ENCODE assay signal across 13 cellular contexts in the genomic region with DNA sequence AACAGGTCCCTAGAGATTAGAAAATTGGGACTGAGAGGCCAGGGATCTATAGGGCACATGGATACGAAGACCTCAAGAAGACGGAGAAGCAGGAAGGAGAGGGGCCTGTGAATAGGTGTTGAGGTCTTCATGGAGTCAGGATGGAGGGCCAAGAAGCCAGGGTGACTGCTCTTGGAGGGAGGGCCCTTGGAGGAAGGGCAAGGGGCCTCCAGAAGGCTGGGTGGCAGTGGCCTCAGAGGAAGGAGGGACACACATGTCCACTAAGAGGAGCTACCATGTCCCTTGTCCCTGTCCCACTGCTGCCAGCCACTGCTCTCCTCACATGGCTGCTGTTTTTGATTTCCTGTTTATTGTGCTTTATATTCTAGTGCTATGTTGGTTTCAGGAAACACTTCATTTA.
DNase-seq lines count a peak whose midpoint lies in the region; TF ChIP-seq lines count a peak whose summit lies in the region.
"Had no signal": no experiment of that assay in that cellular context is flagged by ENCODE, and none has a peak within 500 bp of the region (broad histone marks: within the 10 kb centered on the region; RNA-seq: fewer than 3 reads in every experiment).

No MANE protein-coding gene starts in this region.

- TF ChIP-seq POLR2A in erythroblast (IDR thresholded peaks at IDR 0.05; ENCODE audit: low read length) = no peak

- peak overlapping the region; percentile 54 for H3K18ac ChIP-seq in neuronal stem cell (ENCODE audit: low read length)

- H3K4me1 ChIP-seq in endodermal cell (ENCODE audit: control insufficient read depth, insufficient read depth, low read length) (peaks cover 11% of the 10 kb centered on the region), neuronal stem cell (ENCODE audit: control insufficient read depth in 2 of 2, insufficient read depth in 1 of 2, low read depth in 1 of 2, low read length in 2 of 2) (peaks cover 0 to 8% of the 10 kb centered on the region in 2 donors)
- H3K4me1 ChIP-seq: Caco-2 had no signal

- no peak overlapping the region for H3K23ac ChIP-seq in neuronal stem cell (ENCODE audit: low read depth, low read length, poor library complexity)

- H2BK5ac ChIP-seq in neuronal stem cell (ENCODE audit: low read length) = no peak overlapping the region

- H2BK15ac ChIP-seq in neuronal stem cell (ENCODE audit: low read length) = no peak overlapping the region

- H3K4me3 ChIP-seq in endodermal cell (ENCODE audit: low read length) (no peak overlapping the region), neuronal stem cell (ENCODE audit: low read length in 2 of 2) (no peak overlapping the region)
- H3K4me3 ChIP-seq: GM23248 had no signal

- H3K4ac ChIP-seq in neuronal stem cell (ENCODE audit: low read length) = no peak overlapping the region

- H2AFZ ChIP-seq in neuronal stem cell (ENCODE audit: low read length) = no peak overlapping the region
- H2AFZ ChIP-seq: GM23248 had no signal

- H2BK120ac ChIP-seq in neuronal stem cell (ENCODE audit: low read depth, low read length) = no peak overlapping the region

- H3K36me3 ChIP-seq in endodermal cell (ENCODE audit: control insufficient read depth, insufficient read depth, low read length) = no peaks in the 10 kb centered on the region
- no peaks in the 10 kb centered on the region for H3K36me3 ChIP-seq in neuronal stem cell (replicated peaks in 1 of 2; ENCODE audit: control insufficient read depth in 2 of 2, insufficient read depth in 2 of 2, low read length in 2 of 2)

- 94 to 100% methylated on average over 2 of the region's 2 CpGs for WGBS in endodermal cell (ENCODE audit: insufficient coverage in 1 of 2, insufficient read length in 1 of 2), 2 experiments
- no CpG with 5 or more reads among the region's 2 CpGs for WGBS in neuronal stem cell (ENCODE audit: extremely low coverage in 2 of 2, insufficient read length in 2 of 2, insufficient replicate concordance in 1 of 2), 2 donors

- TF ChIP-seq CTCF in endodermal cell (conservative IDR thresholded peaks at IDR 0.05) (no peak), mesothelial cell of epicardium (IDR thresholded peaks at IDR 0.05; ENCODE audit: unreplicated experiment) (no peak), GM20000 (IDR thresholded peaks at IDR 0.05; ENCODE audit: extremely low read depth, missing control alignments) (no peak)

- no peak overlapping the region for H2AK5ac ChIP-seq in neuronal stem cell (ENCODE audit: low read depth, low read length)

- H3K14ac ChIP-seq in neuronal stem cell (ENCODE audit: low read length) = no peak overlapping the region

- H2BK12ac ChIP-seq in neuronal stem cell (ENCODE audit: low read length) = no peak overlapping the region

- H3K79me1 ChIP-seq in neuronal stem cell (ENCODE audit: low read depth, low read length) = no peaks in the 10 kb centered on the region

- DNase-seq in endodermal cell (peak; percentile 21), mesothelial cell of epicardium (ENCODE audit: low spot score in 2 of 2, unreplicated experiment in 2 of 2) (no peak), neuronal stem cell (ENCODE audit: low spot score) (no peak), GM20000 (ENCODE audit: low spot score) (no peak), erythroblast (lab: John Stamatoyannopoulos, UW) (no peak), NCI-H774 (lab: John Stamatoyannopoulos, UW) (no peak)
- DNase-seq: Caco-2; CD4-positive, CD25-positive, alpha-beta regulatory T cell; CD8-positive, alpha-beta T cell; GF-D8; GM23248; H9 had no signal

- no peaks in the 10 kb centered on the region for H3K27me3 Mint-ChIP-seq in endodermal cell (ENCODE audit: insufficient read depth)
- no peaks in the 10 kb centered on the region for H3K27me3 Mint-ChIP-seq in mesothelial cell of epicardium (ENCODE audit: low read depth)
- H3K27me3 Mint-ChIP-seq: CD4-positive, CD25-positive, alpha-beta regulatory T cell had no signal

- no peak overlapping the region for H3K4me3 Mint-ChIP-seq in endodermal cell
- no peak overlapping the region for H3K4me3 Mint-ChIP-seq in mesothelial cell of epicardium
- H3K4me3 Mint-ChIP-seq: CD4-positive, CD25-positive, alpha-beta regulatory T cell; CD8-positive, alpha-beta T cell; H9 had no signal

- no peak overlapping the region for H4K8ac ChIP-seq in neuronal stem cell (ENCODE audit: low read depth, low read length)

- H3K4me1 Mint-ChIP-seq in endodermal cell (peaks cover 12% of the 10 kb centered on the region), mesothelial cell of epicardium (peaks cover 78% of the 10 kb centered on the region)
- H3K4me1 Mint-ChIP-seq: CD4-positive, CD25-positive, alpha-beta regulatory T cell had no signal

- no peak overlapping the region for H3K4me2 ChIP-seq in neuronal stem cell (ENCODE audit: insufficient read depth, low read length, poor library complexity, severe bottlenecking)

- H3K9ac ChIP-seq in endodermal cell (ENCODE audit: extremely low read depth, low read length, poor library complexity, severe bottlenecking) (no peak overlapping the region), neuronal stem cell (ENCODE audit: low read depth, low read length, poor library complexity) (peak overlapping the region; percentile 44)
- H3K9ac ChIP-seq: GM23248 had no signal

- H3K9me3 ChIP-seq in endodermal cell (ENCODE audit: control insufficient read depth, low read length) = no peaks in the 10 kb centered on the region
- H3K9me3 ChIP-seq in neuronal stem cell (replicated peaks in 1 of 2; ENCODE audit: control insufficient read depth in 2 of 2, insufficient read depth in 1 of 2, low read depth in 1 of 2, low read length in 2 of 2) = no peaks in the 10 kb centered on the region
- H3K9me3 ChIP-seq: Caco-2 had no signal

- H3K9me3 Mint-ChIP-seq in endodermal cell (no peaks in the 10 kb centered on the region), mesothelial cell of epicardium (peaks cover 17% of the 10 kb centered on the region)
- H3K9me3 Mint-ChIP-seq: CD8-positive, alpha-beta T cell had no signal

- H3K27me3 ChIP-seq in endodermal cell (ENCODE audit: control insufficient read depth, insufficient read depth, low read length, poor library complexity, severe bottlenecking) (no peaks in the 10 kb centered on the region), neuronal stem cell (ENCODE audit: control insufficient read depth in 3 of 3, insufficient read depth in 3 of 3, low read depth in 1 of 3, low read length in 3 of 3) (no peaks in the 10 kb centered on the region)

- H3K27ac Mint-ChIP-seq in endodermal cell = no peak overlapping the region
- H3K27ac Mint-ChIP-seq in mesothelial cell of epicardium = peak overlapping the region; percentile 77
- H3K27ac Mint-ChIP-seq: CD4-positive, CD25-positive, alpha-beta regulatory T cell; CD8-positive, alpha-beta T cell; H9 had no signal

- H3K27ac ChIP-seq in endodermal cell (ENCODE audit: low read depth, low read length) (no peak overlapping the region), neuronal stem cell (replicated peaks; ENCODE audit: low read length) (no peak overlapping the region)
- H3K27ac ChIP-seq: C4-2B, GM23248 had no signal

- H3K36me3 Mint-ChIP-seq in endodermal cell (ENCODE audit: low read depth) (no peaks in the 10 kb centered on the region), mesothelial cell of epicardium (peaks cover 10% of the 10 kb centered on the region)
- H3K36me3 Mint-ChIP-seq: CD4-positive, CD25-positive, alpha-beta regulatory T cell; CD8-positive, alpha-beta T cell had no signal

- H4K91ac ChIP-seq in neuronal stem cell (ENCODE audit: low read depth, low read length, poor library complexity) = no peak overlapping the region
